ENCODE assay signal across 16 cellular contexts in the genomic region with DNA sequence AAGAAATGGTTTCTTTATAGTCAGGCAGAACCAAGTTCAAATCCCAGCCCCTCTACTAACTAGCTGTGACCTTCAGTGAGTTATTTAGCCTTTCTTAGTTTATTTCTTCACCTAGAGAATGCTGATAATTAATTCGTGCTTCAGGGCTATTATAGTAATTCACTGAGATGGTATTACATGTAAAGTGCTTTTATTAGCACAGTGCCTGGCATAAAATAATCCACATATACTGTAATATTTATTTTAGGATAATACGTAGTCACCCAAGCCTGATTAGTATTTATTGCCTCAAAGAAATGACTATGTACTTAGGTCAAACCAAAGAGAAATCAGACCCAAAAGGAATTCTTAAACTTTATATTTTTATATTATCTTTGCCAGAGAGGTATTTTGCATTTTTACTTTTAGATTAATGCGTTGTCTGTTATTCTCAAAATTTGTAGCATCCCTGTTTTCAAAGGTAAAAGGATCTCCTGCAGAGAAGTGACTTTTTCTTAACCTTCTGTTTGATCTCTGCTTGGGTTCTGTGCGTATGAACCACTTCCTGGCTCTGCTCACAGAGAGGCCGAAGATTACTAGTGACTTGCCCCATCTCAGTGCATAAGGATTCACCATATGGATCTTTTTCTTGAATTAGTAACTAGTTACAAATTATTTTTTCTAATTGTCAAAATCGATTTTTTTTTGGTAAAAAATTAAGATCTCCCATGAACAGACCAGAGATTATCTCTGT. TPM values are rescaled to one million over a fixed set of nuclear protein-coding genes. Genes with fewer than 3 reads are reported as not detected.
DNase-seq lines count a peak whose midpoint lies in the region; ATAC-seq, FAIRE-seq and TF ChIP-seq lines count a peak whose summit lies in the region.
"Had no signal": no experiment of that assay in that cellular context is flagged by ENCODE, and none has a peak within 500 bp of the region (broad histone marks: within the 10 kb centered on the region; RNA-seq: fewer than 3 reads in every experiment).

No MANE protein-coding gene starts in this region.

- H3K9me3 ChIP-seq in CD4-positive, alpha-beta T cell (ENCODE audit: control insufficient read depth, low read length) = no peaks in the 10 kb centered on the region
- H3K9me3 ChIP-seq: ascending aorta, gastroesophageal sphincter, tibial nerve had no signal

- H3K9me3 Mint-ChIP-seq in CD4-positive, alpha-beta T cell = no peaks in the 10 kb centered on the region
- H3K9me3 Mint-ChIP-seq in T-helper 1 cell treated with Interleukin-12 subunit alpha and Interleukin-12 subunit beta and Interleukin-4 antibody, amounts not matched to agents 30 μg/mL and 1 μg/mL, for 36 hours = peaks cover 11% of the 10 kb centered on the region
- H3K9me3 Mint-ChIP-seq in effector memory CD8-positive, alpha-beta T cell = no peaks in the 10 kb centered on the region

- peak in 3 of 10 experiments; percentile 24 to 34 (median 34) for DNase-seq in CD4-positive, alpha-beta T cell
- DNase-seq in GM19239 (ENCODE audit: insufficient read length, low spot score) (no peak), NCI-H526 (lab: John Stamatoyannopoulos, UW) (no peak), dorsolateral prefrontal cortex (no peak)
- DNase-seq in effector memory CD8-positive, alpha-beta T cell = no peak
- DNase-seq: GOT3, kidney glomerular epithelial cell, NCI-H1694, nephron progenitor cell, SW 1271 had no signal

- intact Hi-C loops in CD4-positive, alpha-beta T cell (cut with DNase I, micrococcal nuclease) = loop anchor here in 1 of 2 experiments (1.0 to 2.0 kb wide), 2 partner anchors 9 to 18 kb away; no protein-coding TSS in a partner anchor
- intact Hi-C loops in dorsolateral prefrontal cortex (cut with DNase I) = no loop called here

- POLR2A ChIA-PET in CD4-positive, alpha-beta T cell (lab: Charles Lee) = interaction anchor here (2.0 to 9.0 kb wide), 4 partner anchors 10 to 37 kb away, joined by 18 to 259 read pairs (median 50); a partner anchor contains a TSS

- ATAC-seq in CD4-positive, alpha-beta T cell (ENCODE audit: poor library complexity) = peak; percentile 37
- peak; percentile 26 for ATAC-seq in effector memory CD8-positive, alpha-beta T cell (replicated peaks)
- ATAC-seq in GM21526 (IDR thresholded peaks at IDR 0.05; ENCODE audit: low FRiP score, unreplicated experiment) (no peak), GM19397 (IDR thresholded peaks at IDR 0.05; ENCODE audit: unreplicated experiment) (no peak)
- ATAC-seq: gastroesophageal sphincter had no signal

- peaks cover 37% of the 10 kb centered on the region for H3K36me3 Mint-ChIP-seq in CD4-positive, alpha-beta T cell (ENCODE audit: low read depth)
- H3K36me3 Mint-ChIP-seq in T-helper 1 cell treated with Interleukin-12 subunit alpha and Interleukin-12 subunit beta and Interleukin-4 antibody, amounts not matched to agents 30 μg/mL and 1 μg/mL, for 36 hours (ENCODE audit: low read depth) = peaks cover 33% of the 10 kb centered on the region
- peaks cover 18% of the 10 kb centered on the region for H3K36me3 Mint-ChIP-seq in effector memory CD8-positive, alpha-beta T cell (ENCODE audit: insufficient read depth)

- H3K27me3 Mint-ChIP-seq in CD4-positive, alpha-beta T cell = no peaks in the 10 kb centered on the region
- H3K27me3 Mint-ChIP-seq in T-helper 1 cell treated with Interleukin-12 subunit alpha and Interleukin-12 subunit beta and Interleukin-4 antibody, amounts not matched to agents 30 μg/mL and 1 μg/mL, for 36 hours (ENCODE audit: low read depth) = no peaks in the 10 kb centered on the region
- H3K27me3 Mint-ChIP-seq in effector memory CD8-positive, alpha-beta T cell = no peaks in the 10 kb centered on the region

- FAIRE-seq in GM19239 (lab: Jason Lieb, UNC) = peak; percentile 59

- no peaks in the 10 kb centered on the region for H3K27me3 ChIP-seq in CD4-positive, alpha-beta T cell (ENCODE audit: control insufficient read depth, insufficient read depth, low read length)
- H3K27me3 ChIP-seq in dorsolateral prefrontal cortex = no peaks in the 10 kb centered on the region
- H3K27me3 ChIP-seq: ascending aorta, gastroesophageal sphincter, tibial nerve had no signal

- H3K4me3 ChIP-seq in dorsolateral prefrontal cortex = no peak overlapping the region
- H3K4me3 ChIP-seq: ascending aorta, gastroesophageal sphincter, tibial nerve had no signal

- H3K27ac Mint-ChIP-seq in CD4-positive, alpha-beta T cell = peak overlapping the region; percentile 100
- H3K27ac Mint-ChIP-seq in T-helper 1 cell treated with Interleukin-12 subunit alpha and Interleukin-12 subunit beta and Interleukin-4 antibody, amounts not matched to agents 30 μg/mL and 1 μg/mL, for 36 hours = peak overlapping the region; percentile 56
- H3K27ac Mint-ChIP-seq in effector memory CD8-positive, alpha-beta T cell = no peak overlapping the region
- H3K27ac Mint-ChIP-seq: nephron progenitor cell had no signal

- CTCF ChIA-PET in CD4-positive, alpha-beta T cell (lab: Charles Lee) = interaction anchor here (2.1 kb wide), 1 partner anchor 16 kb away, joined by 15 read pairs; no protein-coding TSS in a partner anchor

- H3K27ac ChIP-seq in CD4-positive, alpha-beta T cell (ENCODE audit: low read depth, low read length) = peak overlapping the region; percentile 65
- no peak overlapping the region for H3K27ac ChIP-seq in dorsolateral prefrontal cortex
- H3K27ac ChIP-seq: ascending aorta, gastroesophageal sphincter, tibial nerve had no signal

- peak overlapping the region; percentile 63 for H3K4me3 Mint-ChIP-seq in CD4-positive, alpha-beta T cell
- peak overlapping the region; percentile 47 for H3K4me3 Mint-ChIP-seq in T-helper 1 cell treated with Interleukin-12 subunit alpha and Interleukin-12 subunit beta and Interleukin-4 antibody, amounts not matched to agents 30 μg/mL and 1 μg/mL, for 36 hours
- H3K4me3 Mint-ChIP-seq in effector memory CD8-positive, alpha-beta T cell = peak overlapping the region; percentile 51 to 64
- H3K4me3 Mint-ChIP-seq: nephron progenitor cell had no signal

- peaks cover 94% of the 10 kb centered on the region for H3K4me1 Mint-ChIP-seq in CD4-positive, alpha-beta T cell (ENCODE audit: low read depth)
- peaks cover 64% of the 10 kb centered on the region for H3K4me1 Mint-ChIP-seq in T-helper 1 cell treated with Interleukin-12 subunit alpha and Interleukin-12 subunit beta and Interleukin-4 antibody, amounts not matched to agents 30 μg/mL and 1 μg/mL, for 36 hours (ENCODE audit: low read depth)
- H3K4me1 Mint-ChIP-seq in effector memory CD8-positive, alpha-beta T cell (ENCODE audit: low read depth in 2 of 2) = peaks cover 60 to 80% of the 10 kb centered on the region in 2 donors

- no peak for TF ChIP-seq CTCF in CD4-positive, alpha-beta T cell (IDR thresholded peaks at IDR 0.05)
- no peak for TF ChIP-seq CTCF in dorsolateral prefrontal cortex (IDR thresholded peaks at IDR 0.05 in 54 of 56, conservative IDR thresholded peaks at IDR 0.05 in 2 of 56; ENCODE audit: low read depth in 1 of 56, partially characterized antibody in 56 of 56)

RNA-seq across cellular contexts. Expression of a gene that starts 19.7 kb away (rescaled TPM):
- 10 to 100 TPM; 59.8 to 67.4 TPM for total RNA-seq in CD4-positive, alpha-beta T cell
- 10 to 100 TPM; 29.3 to 62.3 (median 43.6) TPM for total RNA-seq in dorsolateral prefrontal cortex

RNA-seq across cellular contexts. Expression of a gene that starts 37.8 kb away (rescaled TPM):
- total RNA-seq in CD4-positive, alpha-beta T cell = 10 to 100 TPM; 42.9 to 45.1 TPM
- not detected for total RNA-seq in dorsolateral prefrontal cortex
- total RNA-seq: ascending aorta, gastroesophageal sphincter, tibial nerve had no signal

Comparison
In these comparisons a context has a peak if more than half of its experiments do, and no peak if none do; other contexts are left out.
1. ATAC-seq: peak in CD4-positive, alpha-beta T cell (single experiment) and effector memory CD8-positive, alpha-beta T cell (single experiment); none in GM21526 (single experiment) and GM19397 (single experiment).
2. H3K27ac Mint-ChIP-seq: peak in CD4-positive, alpha-beta T cell (single experiment) and T-helper 1 cell treated with Interleukin-12 subunit alpha and Interleukin-12 subunit beta and Interleukin-4 antibody, amounts not matched to agents 30 μg/mL and 1 μg/mL, for 36 hours (single experiment); none in effector memory CD8-positive, alpha-beta T cell (0 of 2).
3. RNA of a gene that starts 37.8 kb away (total RNA-seq): 42.9 to 45.1 TPM in CD4-positive, alpha-beta T cell; not detected in dorsolateral prefrontal cortex; every median in the first group is over 10 times any median in the second.
4. Peak in every context shown above with its lines, with median percentiles within 50 percentile points of each other: H3K4me3 Mint-ChIP-seq.